28 cellular contexts compared by ENCODE assay signal in genomic region chr10:25895856-25896255, GRCh38. TPM values are rescaled to one million over a fixed set of nuclear protein-coding genes. Genes with fewer than 3 reads are reported as not detected.
A peak's percentile ranks its signal among the peaks of the same experiment; 100 is the strongest.
DNase-seq lines count a peak whose midpoint lies in the region; TF ChIP-seq lines count a peak whose summit lies in the region.
"Had no signal": no experiment of that assay in that cellular context is flagged by ENCODE, and none has a peak within 500 bp of the region (broad histone marks: within the 10 kb centered on the region; RNA-seq: fewer than 3 reads in every experiment).

No MANE protein-coding gene starts in this region.

- DNase-seq in NCI-H2227 (lab: John Stamatoyannopoulos, UW; ENCODE audit: unreplicated experiment) (peak; percentile 27), NCI-H2227 treated with DMSO at 0.1 percent for 48 hours (lab: John Stamatoyannopoulos, UW) (no peak), left kidney (ENCODE audit: low read depth, low spot score) (peak; percentile 5), osteoblast (ENCODE audit: insufficient read length, low spot score, missing footprints) (peak; percentile 6), midbrain (lab: John Stamatoyannopoulos, UW) (no peak), iPS-NIHi11 (ENCODE audit: low spot score) (no peak), NCI-H2081 (lab: John Stamatoyannopoulos, UW) (no peak)
- DNase-seq: 8988T; ACHN; BE2C; C1 segment of cervical spinal cord; CD4-positive, alpha-beta memory T cell; CD4-positive, CD25-positive, alpha-beta regulatory T cell; CD8-positive, alpha-beta memory T cell; COR-L47; DMS 273 treated with DMSO at 0.1 percent for 48 hours; DMS153; DMS53; DMS79; DND-41; EL; GDM1 had no signal

- TF ChIP-seq CTCF in neural cell (IDR thresholded peaks at IDR 0.05; ENCODE audit: poor library complexity, severe bottlenecking) = no peak
- no peak for TF ChIP-seq CTCF in osteoblast (IDR thresholded peaks at IDR 0.05; ENCODE audit: extremely low read depth, low read depth, low read length)

- H4K20me1 ChIP-seq in neural cell (ENCODE audit: insufficient read depth) (no peaks in the 10 kb centered on the region), osteoblast (ENCODE audit: insufficient read depth, low read length) (no peaks in the 10 kb centered on the region)
- H4K20me1 ChIP-seq: BLaER1 had no signal

- H3K27ac ChIP-seq in neural cell (ENCODE audit: low read length) (peak overlapping the region; percentile 44), osteoblast (ENCODE audit: low read depth, low read length) (no peak overlapping the region)
- H3K27ac ChIP-seq: BLaER1 had no signal

- no peak for TF ChIP-seq RAD21 in neural cell (conservative IDR thresholded peaks at IDR 0.05)

- H3K4me1 ChIP-seq in osteoblast (ENCODE audit: insufficient read depth, low read length) = no peaks in the 10 kb centered on the region
- H3K4me1 ChIP-seq: BE2C had no signal

- H3K79me2 ChIP-seq in neural cell (replicated peaks; ENCODE audit: insufficient read depth, low read length) (no peaks in the 10 kb centered on the region), osteoblast (ENCODE audit: insufficient read depth, low read length) (no peaks in the 10 kb centered on the region)

- H3K4me2 ChIP-seq in neural cell (ENCODE audit: low read length) (no peak overlapping the region), osteoblast (ENCODE audit: insufficient read depth, low read length) (no peak overlapping the region)
- H3K4me2 ChIP-seq: BLaER1 had no signal

- H3K4me3 ChIP-seq in neural cell (ENCODE audit: low read length) = no peak overlapping the region
- no peak overlapping the region for H3K4me3 ChIP-seq in osteoblast (ENCODE audit: insufficient read depth, low read length)
- H3K4me3 ChIP-seq: BLaER1, GM12878 had no signal

- H3F3A ChIP-seq in neural cell (ENCODE audit: insufficient read depth, low read length, poor library complexity, severe bottlenecking) = no peaks in the 10 kb centered on the region

- TF ChIP-seq EP300 in neural cell (conservative IDR thresholded peaks at IDR 0.05; ENCODE audit: poor library complexity, severe bottlenecking) = no peak

- H3K27me3 ChIP-seq in neural cell (ENCODE audit: insufficient read depth, low read depth, low read length) (no peaks in the 10 kb centered on the region), osteoblast (ENCODE audit: insufficient read depth, low read length) (no peaks in the 10 kb centered on the region)
- H3K27me3 ChIP-seq: BE2C, BLaER1 had no signal

- H2AFZ ChIP-seq in neural cell (ENCODE audit: low read depth, low read length) = no peak overlapping the region
- H2AFZ ChIP-seq in osteoblast (ENCODE audit: low read length) = no peak overlapping the region

- H3K36me3 ChIP-seq in neural cell (ENCODE audit: insufficient read depth, low read length) (no peaks in the 10 kb centered on the region), osteoblast (ENCODE audit: insufficient read depth, low read length) (no peaks in the 10 kb centered on the region)
- H3K36me3 ChIP-seq: BE2C, BLaER1 had no signal

- no peaks in the 10 kb centered on the region for H3K9me3 ChIP-seq in neural cell (ENCODE audit: low read length)
- H3K9me3 ChIP-seq in osteoblast (ENCODE audit: low read depth, low read length) = peaks cover 2% of the 10 kb centered on the region
- H3K9me3 ChIP-seq: BE2C, BLaER1 had no signal

- H3K9me2 ChIP-seq in neural cell (ENCODE audit: insufficient read depth, low read length) = no peaks in the 10 kb centered on the region

- no peak overlapping the region for H3K9ac ChIP-seq in neural cell (ENCODE audit: low read length)
- H3K9ac ChIP-seq: BLaER1 had no signal

TF ChIP-seq in neural cell, 6 proteins besides CTCF, POLR2A, EP300 and RAD21:
- TF ChIP-seq REST (IDR thresholded peaks at IDR 0.05; ENCODE audit: borderline replicate concordance) (peak; percentile 57), POLR2AphosphoS5 (IDR thresholded peaks at IDR 0.05) (no peak)

RNA-seq across cellular contexts. Expression of gene MYO3A, which starts 38.2 kb away (rescaled TPM):
- 3.0 and 4.1 TPM in 2 replicates for polyA plus RNA-seq in neural cell
- polyA minus RNA-seq in neural cell = 4.9 and 6.7 TPM in 2 replicates
- total RNA-seq in osteoblast = not detected in 2 replicates
- total RNA-seq: CD4-positive, alpha-beta memory T cell; CD4-positive, CD25-positive, alpha-beta regulatory T cell; CD8-positive, alpha-beta memory T cell; G401; GM12878 had no signal
- polyA plus RNA-seq: AG04450; CD14-positive monocyte; CD4-positive, alpha-beta memory T cell; CD4-positive, CD25-positive, alpha-beta regulatory T cell; CD8-positive, alpha-beta memory T cell; GM12878 had no signal

Comparison
In these comparisons a context has a peak if more than half of its experiments do, and no peak if none do; other contexts are left out.
1. DNase-seq: peak in NCI-H2227 (single experiment), left kidney (single experiment) and osteoblast (single experiment); none in NCI-H2227 treated with DMSO at 0.1 percent for 48 hours (single experiment), midbrain (single experiment), iPS-NIHi11 (single experiment) and NCI-H2081 (0 of 2).